In genomic region chr19:43288874-43289273, GRCh38 we compare ENCODE assay signal across 18 cellular contexts. TPM values are rescaled to one million over a fixed set of nuclear protein-coding genes. Genes with fewer than 3 reads are reported as not detected.
"Had no signal": no experiment of that assay in that cellular context is flagged by ENCODE, and none has a peak within 500 bp of the region (broad histone marks: within the 10 kb centered on the region; RNA-seq: fewer than 3 reads in every experiment).

No MANE protein-coding gene starts in this region.

RNA-seq across cellular contexts. Expression of gene PSG9, which starts 19.5 kb away (rescaled TPM):
- total RNA-seq: dermis microvascular lymphatic vessel endothelial cell; endodermal cell; esophagus mucosa; esophagus squamous epithelium; gastrocnemius medialis; heart right ventricle; kidney epithelial cell; left cardiac atrium; left lung; left ventricle myocardium superior; lower leg skin; lower lobe of right lung; lung microvascular endothelial cell; mesenteric fat pad; mesothelial cell of epicardium; mucosa of descending colon; myocyte; naive thymus-derived CD8-positive, alpha-beta T cell had no signal
- polyA plus RNA-seq: heart right ventricle; naive thymus-derived CD8-positive, alpha-beta T cell had no signal
